25 cellular contexts compared by ENCODE assay signal in genomic region chr14:70332015-70332414, GRCh38. TPM values are rescaled to one million over a fixed set of nuclear protein-coding genes. Genes with fewer than 3 reads are reported as not detected.
DNase-seq lines count a peak whose midpoint lies in the region; ATAC-seq, FAIRE-seq and TF ChIP-seq lines count a peak whose summit lies in the region.
"Had no signal": no experiment of that assay in that cellular context is flagged by ENCODE, and none has a peak within 500 bp of the region (broad histone marks: within the 10 kb centered on the region; RNA-seq: fewer than 3 reads in every experiment).

No MANE protein-coding gene starts in this region.

- H3K36me3 ChIP-seq in right lobe of liver (no peaks in the 10 kb centered on the region), HepG2 (replicated peaks in 1 of 2; ENCODE audit: control insufficient read depth in 1 of 2, insufficient read depth in 2 of 2, low read length in 2 of 2) (peaks cover 5 to 11% of the 10 kb centered on the region in 2 experiments; a peak in 4 of 5 replicates), bronchial epithelial cell (ENCODE audit: control insufficient read depth, insufficient read depth, low read length) (peaks cover 4% of the 10 kb centered on the region)

- TF ChIP-seq POLR2A in right lobe of liver (IDR thresholded peaks at IDR 0.05) (no peak), HepG2 (IDR thresholded peaks at IDR 0.05; ENCODE audit: insufficient read depth in 1 of 2, low read depth in 2 of 2, low read length in 2 of 2) (no peak)

- no peak for TF ChIP-seq RAD21 in HepG2 (CRISPR knock-in tag; IDR thresholded peaks at IDR 0.05)

- peaks cover 23% of the 10 kb centered on the region for H3K79me2 ChIP-seq in HepG2 (ENCODE audit: insufficient read depth, low read length)

- intact Hi-C loops in right lobe of liver (cut with DNase I) (no loop called here), HepG2 (cut with micrococcal nuclease; ENCODE audit: unreplicated experiment) (no loop called here)

- no peaks in the 10 kb centered on the region for H4K20me1 ChIP-seq in HepG2 (ENCODE audit: insufficient read depth, low read length)

- FAIRE-seq in HepG2 (lab: Jason Lieb, UNC) (no peak), bronchial epithelial cell (lab: Jason Lieb, UNC) (peak; percentile 47)
- FAIRE-seq: A204.1, GM12878, GM12892, GM18507 had no signal

- H3K9ac ChIP-seq in HepG2 (ENCODE audit: insufficient read depth, low read depth, low read length), result no peak overlapping the region
- H3K9ac ChIP-seq: BLaER1 had no signal

- TF ChIP-seq EP300 in HepG2 (IDR thresholded peaks at IDR 0.05; ENCODE audit: low read depth in 2 of 2, low read length in 2 of 2), result no peak
- no peak for TF ChIP-seq EP300 in HepG2 (CRISPR knock-in tag; IDR thresholded peaks at IDR 0.05; ENCODE audit: borderline replicate concordance)

- H3K9me3 ChIP-seq in right lobe of liver (peaks cover 0 to 7% (median 4%) of the 10 kb centered on the region in 4 donors), HepG2 (ENCODE audit: low read length) (peaks cover 25% of the 10 kb centered on the region)
- H3K9me3 ChIP-seq: BE2C had no signal

- H2AFZ ChIP-seq in HepG2 (ENCODE audit: low read length), result no peak overlapping the region

- POLR2A ChIA-PET in HepG2 (lab: Yijun Ruan, JAX), result no interaction called here

- no peak for DNase-seq in right lobe of liver
- no peak for DNase-seq in HepG2 (ENCODE audit: low spot score)
- no peak for DNase-seq in bronchial epithelial cell (ENCODE audit: low read depth)
- DNase-seq in OCI-M1 (lab: John Stamatoyannopoulos, UW), result no peak
- DNase-seq in anterior cingulate cortex (lab: John Stamatoyannopoulos, UW), result no peak
- DNase-seq: 8988T; ACHN; BE2C; C1 segment of cervical spinal cord; CD4-positive, alpha-beta memory T cell; CD4-positive, CD25-positive, alpha-beta regulatory T cell; CD8-positive, alpha-beta memory T cell; COR-L47; DMS 273 treated with DMSO at 0.1 percent for 48 hours; DMS153; DMS53; DMS79; DND-41; EL; GDM1 had no signal

- CTCF ChIA-PET in HepG2 (lab: Yijun Ruan, JAX; ENCODE audit: low intra/inter-chr PET ratio, low total read pairs), result no interaction called here

- H3K27me3 ChIP-seq in right lobe of liver (no peaks in the 10 kb centered on the region), HepG2 (ENCODE audit: control insufficient read depth in 1 of 2, insufficient read depth in 2 of 2, low read length in 2 of 2) (no peaks in the 10 kb centered on the region), bronchial epithelial cell (ENCODE audit: control insufficient read depth, insufficient read depth, low read length) (no peaks in the 10 kb centered on the region)
- H3K27me3 ChIP-seq: BE2C, BLaER1 had no signal

- no CpG with 5 or more reads among the region's 4 CpGs for WGBS in right lobe of liver (ENCODE audit: insufficient coverage, low coverage, low lambda C conversion rate, missing lambda C conversion rate)
- WGBS in HepG2 (ENCODE audit: low lambda C conversion rate), result 100% methylated on average over 3 of the region's 4 CpGs

- H3K27ac ChIP-seq in right lobe of liver (no peak overlapping the region), HepG2 (ENCODE audit: extremely low read length, insufficient read depth, low read length) (no peak overlapping the region)
- H3K27ac ChIP-seq: BLaER1 had no signal

- in situ Hi-C loops in HepG2 (cut with HindIII; ENCODE audit: extremely low pct_ligation_motif_present, low pct_unique_long_range_greater_than_20kb), result no loop called here

- H3K4me2 ChIP-seq in HepG2 (ENCODE audit: low read depth, low read length), result no peak overlapping the region
- H3K4me2 ChIP-seq: BLaER1 had no signal

- BruUV-seq in HepG2 (replicated peaks; lab: Mats Ljungman, UMichigan), result no TSS peak

- no peak for TF ChIP-seq CTCF in right lobe of liver (IDR thresholded peaks at IDR 0.05)
- no peak for TF ChIP-seq CTCF in HepG2 (CRISPR knock-in tag; IDR thresholded peaks at IDR 0.05)
- no peak for TF ChIP-seq CTCF in bronchial epithelial cell (IDR thresholded peaks at IDR 0.05; ENCODE audit: insufficient read depth, low read length, severe bottlenecking)

- H3K4me1 ChIP-seq in right lobe of liver, result peaks cover 0 to 12% (median 5%) of the 10 kb centered on the region in 4 donors
- H3K4me1 ChIP-seq in HepG2 (ENCODE audit: insufficient read depth, low read length), result 0 out of 2 replicates have a peak, but pooled peaks cover 5% of the 10 kb centered on the region
- H3K4me1 ChIP-seq: BE2C, BLaER1 had no signal

- H3K4me3 ChIP-seq in right lobe of liver (no peak overlapping the region), HepG2 (replicated peaks in 1 of 3; ENCODE audit: insufficient read depth in 1 of 3, low read depth in 2 of 3, low read length in 3 of 3) (no peak overlapping the region), bronchial epithelial cell (ENCODE audit: low read depth, low read length) (no peak overlapping the region)
- H3K4me3 ChIP-seq: BLaER1, GM12878 had no signal

- ATAC-seq in right lobe of liver (peak; percentile 22 to 59 (median 48)), HepG2 (no peak)
- ATAC-seq: GM12878 had no signal

TF ChIP-seq in HepG2, 621 proteins besides CTCF, POLR2A, EP300 and RAD21 (continues in another document):
- TF ChIP-seq MTA3 (CRISPR knock-in tag; IDR thresholded peaks at IDR 0.05) (no peak), ZNF382 (CRISPR knock-in tag; IDR thresholded peaks at IDR 0.05; ENCODE audit: borderline replicate concordance) (no peak), ZNF598 (CRISPR knock-in tag; IDR thresholded peaks at IDR 0.05; ENCODE audit: borderline replicate concordance) (no peak), NR0B2 (CRISPR knock-in tag; IDR thresholded peaks at IDR 0.05) (no peak), MTA1 (CRISPR knock-in tag; IDR thresholded peaks at IDR 0.05; ENCODE audit: borderline replicate concordance) (no peak), ZNF644 (CRISPR knock-in tag; IDR thresholded peaks at IDR 0.05; ENCODE audit: low read depth) (no peak), TGIF2 (CRISPR knock-in tag; IDR thresholded peaks at IDR 0.05) (no peak)

RNA-seq across cellular contexts. Expression of gene COX16, which starts 27.5 kb away (rescaled TPM):
- total RNA-seq in right lobe of liver (10 to 100 TPM; 15.4 to 27.6 (median 20.1) TPM), HepG2 (2016; rRNA removed; fragmentation: Illumina TruSeq; extraction: Trizol) (71.0 and 88.1 TPM in 2 replicates), bronchial epithelial cell (19.0 and 21.0 TPM in 2 replicates)
- total RNA-seq in HepG2 (2016; cell fraction: cytosol; rRNA removed; fragmentation: Illumina TruSeq; extraction: Trizol; ENCODE audit: low read depth), result 21.2 and 25.8 TPM in 2 replicates
- total RNA-seq in HepG2 (2016; cell fraction: insoluble cytoplasmic fraction; rRNA removed; fragmentation: Illumina TruSeq; extraction: Trizol), result 70.6 and 92.4 TPM in 2 replicates
- total RNA-seq in HepG2 (2016; cell fraction: membrane; rRNA removed; fragmentation: Illumina TruSeq; extraction: Trizol), result 56.3 and 58.4 TPM in 2 replicates
- 33.5 and 36.8 TPM in 2 replicates for total RNA-seq in HepG2 (2016; cell fraction: nucleus; rRNA removed; fragmentation: Illumina TruSeq; extraction: Trizol)
- polyA plus RNA-seq in HepG2 (2011; rRNA removed), result 12.3 and 13.5 TPM in 2 replicates
- polyA plus RNA-seq in HepG2 (2011; cell fraction: cytosol; rRNA removed), result 6.0 and 8.8 TPM in 2 replicates
- polyA plus RNA-seq in HepG2 (2011; cell fraction: nucleus; rRNA removed), result 2.6 and 3.9 TPM in 2 replicates
- 24.1 and 48.8 TPM in 2 replicates for polyA plus RNA-seq in HepG2 (2012)
- polyA plus RNA-seq in HepG2 (2016; cell fraction: cytosol; fragmentation: Illumina TruSeq; extraction: Trizol; ENCODE audit: low read depth), result 24.6 and 28.2 TPM in 2 replicates
- 93.9 and 95.1 TPM in 2 replicates for polyA plus RNA-seq in HepG2 (2016; cell fraction: insoluble cytoplasmic fraction; fragmentation: Illumina TruSeq; extraction: Trizol; ENCODE audit: low read depth)
- polyA plus RNA-seq in HepG2 (2016; cell fraction: membrane; fragmentation: Illumina TruSeq; extraction: Trizol; ENCODE audit: low read depth), result 50.5 and 50.6 TPM in 2 replicates
- 57.4 and 64.1 TPM in 2 replicates for polyA plus RNA-seq in HepG2 (2016; cell fraction: nucleus; fragmentation: Illumina TruSeq; extraction: Trizol; ENCODE audit: insufficient read depth, low read depth)
- 2.7 and 10.9 TPM in 2 replicates for polyA minus RNA-seq in HepG2 (2011; rRNA and poly(A)+ RNA removed; ENCODE audit: low replicate concordance)
- polyA minus RNA-seq in HepG2 (2011; cell fraction: cytosol; rRNA and poly(A)+ RNA removed), result 6.0 and 6.7 TPM in 2 replicates
- polyA minus RNA-seq in HepG2 (2011; cell fraction: nucleus; rRNA and poly(A)+ RNA removed), result 14.5 and 15.2 TPM in 2 replicates
